1 cellular context compared by ENCODE assay signal in genomic region chr2:71226965-71227560, GRCh38.
TF ChIP-seq lines count a peak whose summit lies in the region.

PAIP2B (minus strand) TSS chr2:71227103; CDS start chr2:71202589, 24,514 bp downstream.

TF ChIP-seq in HEK293, 187 proteins besides CTCF, POLR2A, EP300 and RAD21 (continued from another document):
- peak; percentile 30; the same call in 1 of the 2 replicates for TF ChIP-seq EGR2 (tag by site-specific recombination; IDR thresholded peaks at IDR 0.05; ENCODE audit: low read depth)
- TF ChIP-seq KLF9 (tag by site-specific recombination; IDR thresholded peaks at IDR 0.05; ENCODE audit: low read depth), result peak; percentile 72; the same call in 1 of the 2 replicates
- peak; percentile 11; the same call in 1 of the 2 replicates for TF ChIP-seq GLIS1 (tag by site-specific recombination; IDR thresholded peaks at IDR 0.05)
TF ChIP-seq in HEK293: peak in this region for 18.
